Comparison of ENCODE assay signal across 8 cellular contexts in genomic region chr7:24227603-24228359, GRCh38. TPM values are rescaled to one million over a fixed set of nuclear protein-coding genes. Genes with fewer than 3 reads are reported as not detected.
DNase-seq lines count a peak whose midpoint lies in the region; ATAC-seq and TF ChIP-seq lines count a peak whose summit lies in the region.

No MANE protein-coding gene starts in this region.

- no peaks in the 10 kb centered on the region for H3K27me3 Mint-ChIP-seq in activated naive CD4-positive, alpha-beta T cell treated with anti-CD3 and anti-CD28 coated beads, Interleukin-2, amount 50 U/mL, for 24 hours

- no peaks in the 10 kb centered on the region for H3K36me3 Mint-ChIP-seq in activated naive CD4-positive, alpha-beta T cell treated with anti-CD3 and anti-CD28 coated beads, Interleukin-2, amount 50 U/mL, for 24 hours

- no peak overlapping the region for H3K27ac Mint-ChIP-seq in activated naive CD4-positive, alpha-beta T cell treated with anti-CD3 and anti-CD28 coated beads, Interleukin-2, amount 50 U/mL, for 24 hours

- H3K4me3 Mint-ChIP-seq in activated naive CD4-positive, alpha-beta T cell treated with anti-CD3 and anti-CD28 coated beads, Interleukin-2, amount 50 U/mL, for 24 hours = peak overlapping the region; percentile 34

- ATAC-seq in GM21423 (IDR thresholded peaks at IDR 0.05; ENCODE audit: unreplicated experiment) = peak; percentile 96
- ATAC-seq in HG03565 (IDR thresholded peaks at IDR 0.05; ENCODE audit: unreplicated experiment) = peak; percentile 92
- ATAC-seq in left cardiac atrium = no peak

- 0 out of 3 replicates have a peak, but pooled peaks have one; percentile 28 for TF ChIP-seq CTCF in GM12872 (IDR thresholded peaks at IDR 0.05; ENCODE audit: insufficient read depth, low read depth, low read length)

- intact Hi-C loops in left cardiac atrium (cut with DNase I) = no loop called here

- no peak for DNase-seq in NCI-H510A treated with DMSO at 0.1 percent for 48 hours (lab: John Stamatoyannopoulos, UW)
- no peak for DNase-seq in left cardiac atrium
- DNase-seq in NCI-H345 treated with DMSO at 0.1 percent for 48 hours (lab: John Stamatoyannopoulos, UW; ENCODE audit: unreplicated experiment) = no peak
- DNase-seq in kidney glomerular epithelial cell (lab: John Stamatoyannopoulos, UW) = no peak

- no peaks in the 10 kb centered on the region for H3K9me3 Mint-ChIP-seq in activated naive CD4-positive, alpha-beta T cell treated with anti-CD3 and anti-CD28 coated beads, Interleukin-2, amount 50 U/mL, for 24 hours

- H3K4me1 Mint-ChIP-seq in activated naive CD4-positive, alpha-beta T cell treated with anti-CD3 and anti-CD28 coated beads, Interleukin-2, amount 50 U/mL, for 24 hours = peaks cover 30% of the 10 kb centered on the region

RNA-seq across cellular contexts. Expression of gene NPY, which starts 56.2 kb away (rescaled TPM):
- total RNA-seq in left cardiac atrium = not detected

Comparison
In these comparisons a context has a peak if more than half of its experiments do, and no peak if none do; other contexts are left out.
1. ATAC-seq: peak in GM21423 (single experiment) and HG03565 (single experiment); none in left cardiac atrium (0 of 2).